In the genomic region with DNA sequence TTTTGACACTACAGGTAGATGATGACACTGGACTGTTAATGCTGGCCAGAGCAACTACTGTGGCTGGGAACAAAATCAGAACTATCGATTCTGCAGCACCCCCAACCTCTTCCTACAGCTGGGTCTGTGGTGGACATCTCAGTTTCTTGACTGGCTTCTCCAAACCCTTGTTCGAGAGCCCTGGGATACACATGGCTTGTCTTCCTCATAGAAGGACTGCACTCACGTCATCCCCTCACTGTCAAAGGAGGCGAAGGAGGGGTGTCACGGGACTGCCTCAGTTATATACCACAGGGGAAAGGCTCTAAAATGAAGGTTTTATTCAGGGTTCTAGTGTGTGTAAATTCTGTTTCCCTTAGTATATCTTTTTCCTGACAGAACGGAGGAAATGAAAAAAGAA, we compare ENCODE assay signal across 2 cellular contexts.
TF ChIP-seq lines count a peak whose summit lies in the region.

No MANE protein-coding gene starts in this region.

TF ChIP-seq in liver, 16 proteins besides CTCF, POLR2A, EP300 and RAD21:
- TF ChIP-seq HNF4G (IDR thresholded peaks at IDR 0.05) (no peak), JUND (IDR thresholded peaks at IDR 0.05) (no peak), YY1 (IDR thresholded peaks at IDR 0.05) (no peak), TAF1 (conservative IDR thresholded peaks at IDR 0.05) (no peak), FOXA1 (IDR thresholded peaks at IDR 0.05) (no peak), EGR1 (IDR thresholded peaks at IDR 0.05; ENCODE audit: low read depth in 2 of 2) (no peak), SP1 (IDR thresholded peaks at IDR 0.05) (no peak), FOXA2 (IDR thresholded peaks at IDR 0.05) (no peak), RXRA (IDR thresholded peaks at IDR 0.05) (no peak), HNF4A (conservative IDR thresholded peaks at IDR 0.05) (no peak)
- TF ChIP-seq, protein P1, sequence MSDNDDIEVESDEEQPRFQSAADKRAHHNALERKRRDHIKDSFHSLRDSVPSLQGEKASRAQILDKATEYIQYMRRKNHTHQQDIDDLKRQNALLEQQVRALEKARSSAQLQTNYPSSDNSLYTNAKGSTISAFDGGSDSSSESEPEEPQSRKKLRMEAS (IDR thresholded peaks at IDR 0.05): no peak
- TF ChIP-seq, protein P2, sequence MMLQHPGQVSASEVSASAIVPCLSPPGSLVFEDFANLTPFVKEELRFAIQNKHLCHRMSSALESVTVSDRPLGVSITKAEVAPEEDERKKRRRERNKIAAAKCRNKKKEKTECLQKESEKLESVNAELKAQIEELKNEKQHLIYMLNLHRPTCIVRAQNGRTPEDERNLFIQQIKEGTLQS (IDR thresholded peaks at IDR 0.05): no peak

TF ChIP-seq in HepG2, 621 proteins besides CTCF, POLR2A, EP300 and RAD21:
- TF ChIP-seq, protein P3, sequence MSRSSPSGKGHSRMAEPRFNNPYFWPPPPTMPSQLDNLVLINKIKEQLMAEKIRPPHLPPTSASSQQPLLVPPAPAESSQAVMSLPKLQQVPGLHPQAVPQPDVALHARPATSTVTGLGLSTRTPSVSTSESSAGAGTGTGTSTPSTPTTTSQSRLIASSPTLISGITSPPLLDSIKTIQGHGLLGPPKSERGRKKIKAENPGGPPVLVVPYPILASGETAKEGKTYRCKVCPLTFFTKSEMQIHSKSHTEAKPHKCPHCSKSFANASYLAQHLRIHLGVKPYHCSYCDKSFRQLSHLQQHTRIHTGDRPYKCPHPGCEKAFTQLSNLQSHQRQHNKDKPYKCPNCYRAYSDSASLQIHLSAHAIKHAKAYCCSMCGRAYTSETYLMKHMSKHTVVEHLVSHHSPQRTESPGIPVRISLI (CRISPR knock-in tag; IDR thresholded peaks at IDR 0.05; ENCODE audit: borderline replicate concordance): no peak
- TF ChIP-seq FOXA1 (IDR thresholded peaks at IDR 0.05): no peak
- no peak for TF ChIP-seq FOXA1 (CRISPR knock-in tag; IDR thresholded peaks at IDR 0.05)
- no peak for TF ChIP-seq FIP1L1 (IDR thresholded peaks at IDR 0.05; ENCODE audit: borderline replicate concordance, insufficient read depth, low read depth, low read length)
- TF ChIP-seq ZSCAN29 (CRISPR knock-in tag; conservative IDR thresholded peaks at IDR 0.05): no peak
- TF ChIP-seq ELF3 (CRISPR knock-in tag; IDR thresholded peaks at IDR 0.05): no peak
- TF ChIP-seq EEA1 (CRISPR knock-in tag; IDR thresholded peaks at IDR 0.05; ENCODE audit: borderline replicate concordance): no peak
- no peak for TF ChIP-seq ZNF317 (CRISPR knock-in tag; IDR thresholded peaks at IDR 0.05)
- no peak for TF ChIP-seq SP140L (CRISPR knock-in tag; IDR thresholded peaks at IDR 0.05; ENCODE audit: borderline replicate concordance)
- TF ChIP-seq, protein P4, sequence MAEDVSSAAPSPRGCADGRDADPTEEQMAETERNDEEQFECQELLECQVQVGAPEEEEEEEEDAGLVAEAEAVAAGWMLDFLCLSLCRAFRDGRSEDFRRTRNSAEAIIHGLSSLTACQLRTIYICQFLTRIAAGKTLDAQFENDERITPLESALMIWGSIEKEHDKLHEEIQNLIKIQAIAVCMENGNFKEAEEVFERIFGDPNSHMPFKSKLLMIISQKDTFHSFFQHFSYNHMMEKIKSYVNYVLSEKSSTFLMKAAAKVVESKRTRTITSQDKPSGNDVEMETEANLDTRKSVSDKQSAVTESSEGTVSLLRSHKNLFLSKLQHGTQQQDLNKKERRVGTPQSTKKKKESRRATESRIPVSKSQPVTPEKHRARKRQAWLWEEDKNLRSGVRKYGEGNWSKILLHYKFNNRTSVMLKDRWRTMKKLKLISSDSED (CRISPR knock-in tag; IDR thresholded peaks at IDR 0.05): no peak
- TF ChIP-seq, protein P5, sequence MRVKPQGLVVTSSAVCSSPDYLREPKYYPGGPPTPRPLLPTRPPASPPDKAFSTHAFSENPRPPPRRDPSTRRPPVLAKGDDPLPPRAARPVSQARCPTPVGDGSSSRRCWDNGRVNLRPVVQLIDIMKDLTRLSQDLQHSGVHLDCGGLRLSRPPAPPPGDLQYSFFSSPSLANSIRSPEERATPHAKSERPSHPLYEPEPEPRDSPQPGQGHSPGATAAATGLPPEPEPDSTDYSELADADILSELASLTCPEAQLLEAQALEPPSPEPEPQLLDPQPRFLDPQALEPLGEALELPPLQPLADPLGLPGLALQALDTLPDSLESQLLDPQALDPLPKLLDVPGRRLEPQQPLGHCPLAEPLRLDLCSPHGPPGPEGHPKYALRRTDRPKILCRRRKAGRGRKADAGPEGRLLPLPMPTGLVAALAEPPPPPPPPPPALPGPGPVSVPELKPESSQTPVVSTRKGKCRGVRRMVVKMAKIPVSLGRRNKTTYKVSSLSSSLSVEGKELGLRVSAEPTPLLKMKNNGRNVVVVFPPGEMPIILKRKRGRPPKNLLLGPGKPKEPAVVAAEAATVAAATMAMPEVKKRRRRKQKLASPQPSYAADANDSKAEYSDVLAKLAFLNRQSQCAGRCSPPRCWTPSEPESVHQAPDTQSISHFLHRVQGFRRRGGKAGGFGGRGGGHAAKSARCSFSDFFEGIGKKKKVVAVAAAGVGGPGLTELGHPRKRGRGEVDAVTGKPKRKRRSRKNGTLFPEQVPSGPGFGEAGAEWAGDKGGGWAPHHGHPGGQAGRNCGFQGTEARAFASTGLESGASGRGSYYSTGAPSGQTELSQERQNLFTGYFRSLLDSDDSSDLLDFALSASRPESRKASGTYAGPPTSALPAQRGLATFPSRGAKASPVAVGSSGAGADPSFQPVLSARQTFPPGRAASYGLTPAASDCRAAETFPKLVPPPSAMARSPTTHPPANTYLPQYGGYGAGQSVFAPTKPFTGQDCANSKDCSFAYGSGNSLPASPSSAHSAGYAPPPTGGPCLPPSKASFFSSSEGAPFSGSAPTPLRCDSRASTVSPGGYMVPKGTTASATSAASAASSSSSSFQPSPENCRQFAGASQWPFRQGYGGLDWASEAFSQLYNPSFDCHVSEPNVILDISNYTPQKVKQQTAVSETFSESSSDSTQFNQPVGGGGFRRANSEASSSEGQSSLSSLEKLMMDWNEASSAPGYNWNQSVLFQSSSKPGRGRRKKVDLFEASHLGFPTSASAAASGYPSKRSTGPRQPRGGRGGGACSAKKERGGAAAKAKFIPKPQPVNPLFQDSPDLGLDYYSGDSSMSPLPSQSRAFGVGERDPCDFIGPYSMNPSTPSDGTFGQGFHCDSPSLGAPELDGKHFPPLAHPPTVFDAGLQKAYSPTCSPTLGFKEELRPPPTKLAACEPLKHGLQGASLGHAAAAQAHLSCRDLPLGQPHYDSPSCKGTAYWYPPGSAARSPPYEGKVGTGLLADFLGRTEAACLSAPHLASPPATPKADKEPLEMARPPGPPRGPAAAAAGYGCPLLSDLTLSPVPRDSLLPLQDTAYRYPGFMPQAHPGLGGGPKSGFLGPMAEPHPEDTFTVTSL (CRISPR knock-in tag; IDR thresholded peaks at IDR 0.05; ENCODE audit: borderline replicate concordance): no peak
- TF ChIP-seq MTF1 (CRISPR knock-in tag; IDR thresholded peaks at IDR 0.05): no peak
- no peak for TF ChIP-seq SRY (CRISPR knock-in tag; IDR thresholded peaks at IDR 0.05)
- TF ChIP-seq, protein P6, sequence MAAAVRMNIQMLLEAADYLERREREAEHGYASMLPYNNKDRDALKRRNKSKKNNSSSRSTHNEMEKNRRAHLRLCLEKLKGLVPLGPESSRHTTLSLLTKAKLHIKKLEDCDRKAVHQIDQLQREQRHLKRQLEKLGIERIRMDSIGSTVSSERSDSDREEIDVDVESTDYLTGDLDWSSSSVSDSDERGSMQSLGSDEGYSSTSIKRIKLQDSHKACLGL (CRISPR knock-in tag; IDR thresholded peaks at IDR 0.05): no peak
